ENCODE assay signal across 10 cellular contexts in the genomic region with DNA sequence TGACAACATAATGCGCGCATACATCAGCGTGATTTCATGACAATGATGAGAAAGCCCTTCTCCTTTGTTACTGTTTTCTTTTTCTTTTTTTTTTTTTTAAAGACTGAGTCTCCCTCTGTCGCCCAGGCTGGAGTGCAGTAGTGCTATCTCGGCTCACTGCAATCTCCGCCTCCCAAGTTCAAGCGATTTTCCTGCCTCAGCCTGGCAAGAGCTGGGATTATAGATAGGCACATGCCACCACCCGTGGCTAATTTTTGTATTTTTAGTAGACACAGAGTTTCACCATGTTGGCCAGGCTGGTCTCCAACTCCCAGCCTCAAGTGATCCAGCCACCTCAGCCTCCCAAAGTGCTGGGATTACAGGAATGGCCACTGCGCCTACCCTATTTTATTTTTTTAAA. TPM values are rescaled to one million over a fixed set of nuclear protein-coding genes. Genes with fewer than 3 reads are reported as not detected.
A peak's percentile ranks its signal among the peaks of the same experiment; 100 is the strongest.
DNase-seq lines count a peak whose midpoint lies in the region; ATAC-seq, FAIRE-seq and TF ChIP-seq lines count a peak whose summit lies in the region.
"Not testable (repeated sequence)": the region's sequence is repeated elsewhere in the genome, so short reads cannot be mapped to it uniquely, and the experiment has no call there.
"Had no signal": no experiment of that assay in that cellular context is flagged by ENCODE, and none has a peak within 500 bp of the region (broad histone marks: within the 10 kb centered on the region; RNA-seq: fewer than 3 reads in every experiment).

No MANE protein-coding gene starts in this region.

- not testable (repeated sequence) for FAIRE-seq in K562 (lab: Jason Lieb, UNC)

- H3K27ac ChIP-seq in GM23248 (peak overlapping the region; percentile 2; the same call in 1 of the 2 replicates), heart right ventricle (peak overlapping the region in 9 of 10 donors; percentile 2 to 80 (median 70))
- H3K27ac ChIP-seq in K562 (ENCODE audit: extremely low read depth, low read depth, low read length) = not testable (repeated sequence)

- H3K79me2 ChIP-seq in GM23248 (ENCODE audit: insufficient read depth) = peaks cover 88% of the 10 kb centered on the region
- not testable (repeated sequence) for H3K79me2 ChIP-seq in K562 (ENCODE audit: control insufficient read depth, insufficient read depth, low read length)

- TF ChIP-seq POLR2A in K562 (conservative IDR thresholded peaks at IDR 0.05) = 0 out of 2 replicates have a peak, but pooled peaks have one; percentile 30

- CTCF ChIA-PET in K562 (lab: Yijun Ruan, JAX; ENCODE audit: low intra/inter-chr PET ratio) = not testable (repeated sequence)

- not testable (repeated sequence) for BruUV-seq in K562 (replicated peaks; lab: Mats Ljungman, UMichigan)

- intact Hi-C loops in K562 (cut with micrococcal nuclease); Right ventricle myocardium inferior (cut with DNase I); heart right ventricle (cut with DNase I); left ventricle myocardium superior (cut with micrococcal nuclease): not testable (repeated sequence)

- not testable (repeated sequence) for H3K9me3 Mint-ChIP-seq in stimulated activated naive B cell treated with anti-CD40 and anti-IgM and Interleukin-4, amounts not matched to agents 10 μg/mL and 1 μg/mL and 100 μg/mL, for 72 hours

- H3K36me3 ChIP-seq in GM23248 (ENCODE audit: low read depth) (peaks cover 66% of the 10 kb centered on the region), K562 (ENCODE audit: control insufficient read depth, insufficient read depth, low read length) (peaks cover 77% of the 10 kb centered on the region), heart right ventricle (peaks cover 0 to 92% (median 24%) of the 10 kb centered on the region in 9 donors)

- H3K4me1 Mint-ChIP-seq in stimulated activated naive B cell treated with anti-CD40 and anti-IgM and Interleukin-4, amounts not matched to agents 10 μg/mL and 1 μg/mL and 100 μg/mL, for 72 hours = peaks cover 23 to 24% of the 10 kb centered on the region in 2 donors

- TF ChIP-seq CTCF in K562 (IDR thresholded peaks at IDR 0.05 in 2 of 3, conservative IDR thresholded peaks at IDR 0.05 in 1 of 3; ENCODE audit: insufficient read depth in 2 of 3, low read depth in 1 of 3, low read length in 3 of 3) = not testable (repeated sequence)
- peak in 1 of 9 donors; percentile 3 for TF ChIP-seq CTCF in heart right ventricle (IDR thresholded peaks at IDR 0.05)

- H3F3A ChIP-seq in GM23248 (ENCODE audit: insufficient read depth) = peaks cover 60% of the 10 kb centered on the region

- peaks cover 29 to 35% of the 10 kb centered on the region in 2 donors for H3K36me3 Mint-ChIP-seq in stimulated activated naive B cell treated with anti-CD40 and anti-IgM and Interleukin-4, amounts not matched to agents 10 μg/mL and 1 μg/mL and 100 μg/mL, for 72 hours

- H2AFZ ChIP-seq in GM23248; K562 (ENCODE audit: low read depth, low read length): not testable (repeated sequence)

- in situ Hi-C loops in GM23248 (cut with MboI); K562 (cut with MboI): not testable (repeated sequence)

- H3K9me3 ChIP-seq in GM23248 (ENCODE audit: low read depth); K562 (replicated peaks; ENCODE audit: control insufficient read depth, insufficient read depth, low read depth, low read length); heart right ventricle: not testable (repeated sequence)

- H3K4me1 ChIP-seq in GM23248 (ENCODE audit: insufficient read depth) (peaks cover 21% of the 10 kb centered on the region), heart right ventricle (peaks cover 0 to 55% (median 24%) of the 10 kb centered on the region in 9 donors)
- H3K4me1 ChIP-seq in K562 (replicated peaks in 1 of 2; ENCODE audit: control insufficient read depth in 2 of 2, insufficient read depth in 2 of 2, low read length in 2 of 2) = not testable (repeated sequence)

- not testable (repeated sequence) for H3K27me3 Mint-ChIP-seq in stimulated activated naive B cell treated with anti-CD40 and anti-IgM and Interleukin-4, amounts not matched to agents 10 μg/mL and 1 μg/mL and 100 μg/mL, for 72 hours

- H3K9ac ChIP-seq in GM23248; K562 (ENCODE audit: insufficient read depth in 1 of 2, low read depth in 2 of 2, low read length in 2 of 2): not testable (repeated sequence)

- not testable (repeated sequence) for H3K4me3 Mint-ChIP-seq in stimulated activated naive B cell treated with anti-CD40 and anti-IgM and Interleukin-4, amounts not matched to agents 10 μg/mL and 1 μg/mL and 100 μg/mL, for 72 hours

- not testable (repeated sequence) for H3K27me3 ChIP-seq in GM23248 (replicated peaks; ENCODE audit: insufficient read depth); K562 (ENCODE audit: control insufficient read depth in 2 of 2, insufficient read depth in 2 of 2, low read length in 2 of 2); heart right ventricle

- POLR2A ChIA-PET in K562 (lab: Yijun Ruan, JAX) = interaction anchor here (1.4 kb wide), 1 partner anchor 14 kb away, joined by 4 read pairs; no protein-coding TSS in a partner anchor

- H3K4me2 ChIP-seq in GM23248 (ENCODE audit: unreplicated experiment); K562 (ENCODE audit: insufficient read depth, low read length): not testable (repeated sequence)

- not testable (repeated sequence) for H3K9me2 ChIP-seq in GM23248 (ENCODE audit: insufficient read depth)

- not testable (repeated sequence) for DNase-seq in GM23248; K562 (ENCODE audit: extremely low read depth in 1 of 4, low spot score in 3 of 4); Right ventricle myocardium inferior (ENCODE audit: missing footprints); left ventricle myocardium superior; stimulated activated naive B cell treated with anti-CD40 and anti-IgM and Interleukin-4, amounts not matched to agents 10 μg/mL and 1 μg/mL and 100 μg/mL, for 72 hours
- peak in 1 of 2 donors; percentile 56 for DNase-seq in heart right ventricle
- peak; percentile 18 for DNase-seq in myocyte (ENCODE audit: low read depth)

- not testable (repeated sequence) for H3K4me3 ChIP-seq in GM23248, K562, heart right ventricle

- TF ChIP-seq EP300 in K562 (IDR thresholded peaks at IDR 0.05; ENCODE audit: low read length) = not testable (repeated sequence)

- H4K20me1 ChIP-seq in GM23248 (ENCODE audit: insufficient read depth); K562 (replicated peaks; ENCODE audit: control insufficient read depth, insufficient read depth, low read length): not testable (repeated sequence)

- not testable (repeated sequence) for ATAC-seq in K562; stimulated activated naive B cell treated with anti-CD40 and anti-IgM and Interleukin-4, amounts not matched to agents 10 μg/mL and 1 μg/mL and 100 μg/mL, for 72 hours (replicated peaks)
- peak; percentile 62 for ATAC-seq in Right ventricle myocardium inferior
- ATAC-seq in heart right ventricle = peak; percentile 63 to 89 (median 74)
- peak; percentile 79 for ATAC-seq in left ventricle myocardium superior

- H3K27ac Mint-ChIP-seq in stimulated activated naive B cell treated with anti-CD40 and anti-IgM and Interleukin-4, amounts not matched to agents 10 μg/mL and 1 μg/mL and 100 μg/mL, for 72 hours = peak overlapping the region; percentile 25

- not testable (repeated sequence) for H3K9me1 ChIP-seq in K562 (ENCODE audit: control insufficient read depth, insufficient read depth, low read length)

- 85 to 86% methylated on average over 9 of the region's 9 CpGs for WGBS in GM23248 (ENCODE audit: low coverage in 1 of 2, low lambda C conversion rate in 2 of 2, missing lambda C conversion rate in 2 of 2), 2 experiments
- 79% methylated on average over 7 of the region's 9 CpGs for WGBS in K562 (ENCODE audit: insufficient coverage, low coverage, missing lambda C conversion rate)
- 61 to 68% methylated on average over 9 of the region's 9 CpGs for WGBS in heart right ventricle, 2 donors

- not testable (repeated sequence) for TF ChIP-seq RAD21 in K562 (CRISPR knock-in tag; conservative IDR thresholded peaks at IDR 0.05 in 1 of 2, IDR thresholded peaks at IDR 0.05 in 1 of 2)

RNA-seq across cellular contexts. Expression of gene SELPLG, which starts 20.9 kb away (rescaled TPM):
- total RNA-seq in GM23248 (2014; rRNA removed; shearing (Covaris generic)) = 4.4 and 6.1 TPM in 2 replicates
- polyA plus RNA-seq in GM23248 (2016; fragmentation: Nextera tagmentation; extraction: Ambion mirVana) (6.2 and 6.7 TPM in 2 replicates), K562 (2011; rRNA removed) (1.4 and 1.6 TPM in 2 replicates), K562 (2014; fragmentation: Illumina TruSeq; extraction: Trizol) (3.3 and 3.9 TPM in 2 replicates), K562 (2014; fragmentation: Nextera tagmentation; extraction: Ambion mirVana) (under 1 TPM; 0.22 to 0.34 TPM), K562 (2014; rRNA removed) (1.2 and 2.8 TPM in 2 replicates), heart right ventricle (1 to 10 TPM in 1 of 2 donors, under 1 TPM in 1; 0.88 to 3.9 TPM)
- total RNA-seq in K562 (2011; cell fraction: chromatin; rRNA removed; ENCODE audit: low replicate concordance) = 0.35 and 0.79 TPM in 2 replicates
- 1.1 and 1.5 TPM in 2 replicates for total RNA-seq in K562 (2011; cell fraction: nucleolus; rRNA removed)
- total RNA-seq in K562 (2011; cell fraction: nucleoplasm; rRNA removed) = 0.59 and 0.69 TPM in 2 replicates
- total RNA-seq in K562 (2014; rRNA removed) (1.7 and 3.4 TPM in 2 replicates), K562 (2014; rRNA removed; fragmentation: Illumina TruSeq; extraction: Trizol) (0.54 and 0.76 TPM in 2 replicates), K562 (2015; rRNA removed; fragmentation: Illumina TruSeq; extraction: Trizol) (10.2 TPM in 2 replicates), K562 (2021) (2.2 and 2.5 TPM in 2 replicates), Right ventricle myocardium inferior (4.9 TPM), heart right ventricle (10 to 100 TPM in 1 of 10 donors, 1 to 10 TPM in 9; 1.5 to 17.6 (median 2.4) TPM), left ventricle myocardium superior (4.1 TPM), myocyte (2.4 and 2.9 TPM in 2 replicates)
- 1.9 and 6.8 TPM in 2 replicates for polyA plus RNA-seq in K562 (2011; cell fraction: cytosol; rRNA removed)
- polyA plus RNA-seq in K562 (2011; cell fraction: nucleus; rRNA removed) = 0.60 and 0.92 TPM in 2 replicates
- 9.4 and 9.9 TPM in 2 replicates for polyA plus RNA-seq in K562 (2012)
- polyA minus RNA-seq in K562 (2011; rRNA and poly(A)+ RNA removed) = 0.48 and 1.1 TPM in 2 replicates
- polyA minus RNA-seq in K562 (2011; cell fraction: cytosol; rRNA and poly(A)+ RNA removed) = 0.91 and 0.95 TPM in 2 replicates
- 0.27 and 0.44 TPM in 2 replicates for polyA minus RNA-seq in K562 (2011; cell fraction: nucleus; rRNA and poly(A)+ RNA removed)
- 5.1 TPM for polyA plus RNA-seq in myocyte (2012)
- total RNA-seq: H1 had no signal

RNA-seq across cellular contexts. Expression of gene TMEM119, which starts 56.7 kb away (rescaled TPM):
- 58.6 and 93.2 TPM in 2 replicates for total RNA-seq in GM23248 (2014; rRNA removed; shearing (Covaris generic))
- polyA plus RNA-seq in GM23248 (2016; fragmentation: Nextera tagmentation; extraction: Ambion mirVana) = 55.5 and 58.1 TPM in 2 replicates
- total RNA-seq in K562 (2011; cell fraction: chromatin; rRNA removed; ENCODE audit: low replicate concordance) = not detected in 2 replicates
- total RNA-seq in K562 (2011; cell fraction: nucleolus; rRNA removed) = not detected in 2 replicates
- total RNA-seq in K562 (2011; cell fraction: nucleoplasm; rRNA removed) = not detected in 2 replicates
- total RNA-seq in K562 (2014; rRNA removed) = not detected in 2 replicates
- total RNA-seq in K562 (2014; rRNA removed; fragmentation: Illumina TruSeq; extraction: Trizol) = not detected in 2 replicates
- not detected in 2 replicates for total RNA-seq in K562 (2015; rRNA removed; fragmentation: Illumina TruSeq; extraction: Trizol)
- total RNA-seq in K562 (2021) = 0.18 TPM in 1 of 2 replicates, not detected in the other
- not detected in 2 replicates for polyA plus RNA-seq in K562 (2011; rRNA removed)
- 0.01 TPM in 1 of 2 replicates, not detected in the other for polyA plus RNA-seq in K562 (2011; cell fraction: cytosol; rRNA removed)
- not detected in 2 replicates for polyA plus RNA-seq in K562 (2011; cell fraction: nucleus; rRNA removed)
- 0.11 TPM in 1 of 2 replicates, not detected in the other for polyA plus RNA-seq in K562 (2012)
- polyA plus RNA-seq in K562 (2014; fragmentation: Illumina TruSeq; extraction: Trizol) = not detected in 2 replicates
- not detected for polyA plus RNA-seq in K562 (2014; fragmentation: Nextera tagmentation; extraction: Ambion mirVana)
- not detected in 2 replicates for polyA plus RNA-seq in K562 (2014; rRNA removed)
- not detected in 2 replicates for polyA minus RNA-seq in K562 (2011; rRNA and poly(A)+ RNA removed)
- polyA minus RNA-seq in K562 (2011; cell fraction: cytosol; rRNA and poly(A)+ RNA removed) = not detected in 2 replicates
- polyA minus RNA-seq in K562 (2011; cell fraction: nucleus; rRNA and poly(A)+ RNA removed) = not detected in 2 replicates
- total RNA-seq in Right ventricle myocardium inferior = 1.3 TPM
- total RNA-seq in heart right ventricle = 1 to 10 TPM in 8 of 10 donors, under 1 TPM in 2; 0.57 to 6.9 (median 2.0) TPM
- 1 to 10 TPM; 1.0 to 2.2 TPM for polyA plus RNA-seq in heart right ventricle
- total RNA-seq in left ventricle myocardium superior = 1.4 TPM
- 34.4 and 55.5 TPM in 2 replicates for total RNA-seq in myocyte
- 50.8 TPM for polyA plus RNA-seq in myocyte (2012)
- total RNA-seq: Calu3 had no signal
- polyA plus RNA-seq: A549 had no signal
